ENCODE assay signal across 7 cellular contexts in the genomic region with DNA sequence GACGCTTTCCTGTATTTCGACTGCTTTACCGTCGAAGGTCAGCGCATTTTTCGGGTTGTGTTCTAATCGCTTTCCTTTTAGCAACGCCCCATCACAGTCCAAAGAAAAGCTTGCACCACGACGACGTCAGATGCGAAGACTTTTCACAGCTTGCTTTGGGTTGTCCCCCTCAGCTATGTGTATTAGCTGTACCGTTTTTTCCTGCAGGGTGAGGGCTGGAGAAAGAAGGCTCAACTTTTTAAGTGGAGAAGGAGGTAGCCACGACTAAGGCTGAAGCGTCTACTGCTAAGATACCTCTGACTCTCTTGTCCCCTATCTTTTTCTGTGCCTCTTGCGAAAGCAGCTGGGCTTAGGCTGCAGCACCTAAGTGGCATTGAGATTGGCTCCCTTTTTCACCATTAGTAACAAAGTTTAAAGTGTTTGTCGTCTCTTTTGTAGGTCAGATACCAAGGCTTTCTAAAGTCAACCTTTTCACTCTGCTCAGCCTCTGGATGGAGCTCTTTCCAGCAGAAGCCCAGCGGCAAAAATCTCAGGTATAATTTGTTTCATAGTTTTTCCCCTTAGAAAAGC. TPM values are rescaled to one million over a fixed set of nuclear protein-coding genes. Genes with fewer than 3 reads are reported as not detected.
DNase-seq lines count a peak whose midpoint lies in the region; ATAC-seq, FAIRE-seq and TF ChIP-seq lines count a peak whose summit lies in the region.

No MANE protein-coding gene starts in this region.

- peaks cover 27% of the 10 kb centered on the region for H3K36me3 ChIP-seq in RWPE2 (ENCODE audit: low read depth)
- H3K36me3 ChIP-seq in effector memory CD4-positive, alpha-beta T cell (ENCODE audit: control insufficient read depth, insufficient read depth, low read length), result no peaks in the 10 kb centered on the region

- H3K4me1 ChIP-seq in RWPE2 (ENCODE audit: insufficient read depth, poor library complexity, severe bottlenecking), result peaks cover 5% of the 10 kb centered on the region
- H3K4me1 ChIP-seq in effector memory CD4-positive, alpha-beta T cell (ENCODE audit: control insufficient read depth, insufficient read depth, low read length, poor library complexity, severe bottlenecking), result peaks cover 4% of the 10 kb centered on the region

- H3K27me3 ChIP-seq in RWPE2 (ENCODE audit: insufficient read depth, poor library complexity, severe bottlenecking), result no peaks in the 10 kb centered on the region
- H3K27me3 ChIP-seq in effector memory CD4-positive, alpha-beta T cell (replicated peaks; ENCODE audit: control insufficient read depth, insufficient read depth, low read length, poor library complexity, severe bottlenecking), result no peaks in the 10 kb centered on the region

- TF ChIP-seq CTCF in GM12864 (IDR thresholded peaks at IDR 0.05; ENCODE audit: low read depth, low read length, missing control alignments) (peak; percentile 30), RWPE2 (IDR thresholded peaks at IDR 0.05; ENCODE audit: poor library complexity, severe bottlenecking) (peak; percentile 32), mesothelial cell of epicardium (IDR thresholded peaks at IDR 0.05; ENCODE audit: unreplicated experiment) (no peak)

- H3K4me3 ChIP-seq in GM12864 (ENCODE audit: low read depth, low read length), result peak overlapping the region; percentile 94
- peak overlapping the region; percentile 60 for H3K4me3 ChIP-seq in RWPE2 (ENCODE audit: severe bottlenecking)
- H3K4me3 ChIP-seq in effector memory CD4-positive, alpha-beta T cell (ENCODE audit: insufficient read depth, low read depth, low read length, poor library complexity, severe bottlenecking), result peak overlapping the region; percentile 68

- peaks cover 2% of the 10 kb centered on the region for H3K36me3 Mint-ChIP-seq in mesothelial cell of epicardium

- peaks cover 17% of the 10 kb centered on the region for H3K4me1 Mint-ChIP-seq in mesothelial cell of epicardium

- FAIRE-seq in urothelium cell line (lab: Jason Lieb, UNC), result no peak

- no peaks in the 10 kb centered on the region for H3K9me3 ChIP-seq in RWPE2 (ENCODE audit: severe bottlenecking)
- no peaks in the 10 kb centered on the region for H3K9me3 ChIP-seq in effector memory CD4-positive, alpha-beta T cell (ENCODE audit: control insufficient read depth, low read length)

- 0 out of 3 replicates have a peak, but pooled peaks have one; percentile 5 for ATAC-seq in RWPE2 (ENCODE audit: low read depth)

- POLR2A ChIA-PET in HEK293T (lab: Yijun Ruan, JAX), result interaction anchor here (0.6 to 2.3 kb wide), 7 partner anchors 11 to 121 kb away, joined by 3 to 15 read pairs (median 4); no protein-coding TSS in a partner anchor

- CTCF ChIA-PET in HEK293T (lab: Yijun Ruan, JAX), result interaction anchor here (0.6 to 1.0 kb wide), 2 partner anchors 17 to 23 kb away, joined by 3 read pairs; no protein-coding TSS in a partner anchor

- H3K27ac Mint-ChIP-seq in mesothelial cell of epicardium, result peak overlapping the region; percentile 96

- H3K9me3 Mint-ChIP-seq in mesothelial cell of epicardium, result no peaks in the 10 kb centered on the region

- H3K27me3 Mint-ChIP-seq in mesothelial cell of epicardium (ENCODE audit: low read depth), result peaks cover 17% of the 10 kb centered on the region

- H3K4me3 Mint-ChIP-seq in mesothelial cell of epicardium, result peak overlapping the region; percentile 94

- peak overlapping the region; percentile 37 for H3K27ac ChIP-seq in RWPE2 (ENCODE audit: poor library complexity, severe bottlenecking)
- peak overlapping the region; percentile 62 for H3K27ac ChIP-seq in effector memory CD4-positive, alpha-beta T cell (ENCODE audit: insufficient read depth, low read length, poor library complexity, severe bottlenecking)

- DNase-seq in GM12864 (ENCODE audit: low read depth), result no peak
- DNase-seq in HEK293T (ENCODE audit: extremely low spot score), result peak; percentile 15
- no peak for DNase-seq in RWPE2 (ENCODE audit: low spot score)
- DNase-seq in effector memory CD4-positive, alpha-beta T cell, result no peak
- DNase-seq in mesothelial cell of epicardium (ENCODE audit: low spot score in 2 of 2, unreplicated experiment in 2 of 2), result peak in 1 of 2 experiments; percentile 38
- peak; percentile 5 for DNase-seq in urothelium cell line (ENCODE audit: low spot score)
- DNase-seq in NCI-H2107 (lab: John Stamatoyannopoulos, UW), result no peak

TF ChIP-seq in HEK293T, 16 proteins besides CTCF, POLR2A, EP300 and RAD21:
- TF ChIP-seq L3MBTL2 (conservative IDR thresholded peaks at IDR 0.05) (peak; percentile 65), LEF1 (IDR thresholded peaks at IDR 0.05; ENCODE audit: borderline replicate concordance) (no peak), SUZ12 (IDR thresholded peaks at IDR 0.05) (no peak), BHLHE40 (IDR thresholded peaks at IDR 0.05; ENCODE audit: borderline replicate concordance) (no peak), HDGF (IDR thresholded peaks at IDR 0.05; ENCODE audit: borderline replicate concordance) (no peak)
- TF ChIP-seq, protein P1, sequence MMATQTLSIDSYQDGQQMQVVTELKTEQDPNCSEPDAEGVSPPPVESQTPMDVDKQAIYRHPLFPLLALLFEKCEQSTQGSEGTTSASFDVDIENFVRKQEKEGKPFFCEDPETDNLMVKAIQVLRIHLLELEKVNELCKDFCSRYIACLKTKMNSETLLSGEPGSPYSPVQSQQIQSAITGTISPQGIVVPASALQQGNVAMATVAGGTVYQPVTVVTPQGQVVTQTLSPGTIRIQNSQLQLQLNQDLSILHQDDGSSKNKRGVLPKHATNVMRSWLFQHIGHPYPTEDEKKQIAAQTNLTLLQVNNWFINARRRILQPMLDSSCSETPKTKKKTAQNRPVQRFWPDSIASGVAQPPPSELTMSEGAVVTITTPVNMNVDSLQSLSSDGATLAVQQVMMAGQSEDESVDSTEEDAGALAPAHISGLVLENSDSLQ (IDR thresholded peaks at IDR 0.05), result no peak

RNA-seq across cellular contexts. Expression of a gene that starts 0.8 kb away (rescaled TPM):
- total RNA-seq in mesothelial cell of epicardium, result 9.2 to 11.7 TPM (median 10.4 TPM) in 3 replicates

RNA-seq across cellular contexts. Expression of a gene that starts 28.4 kb away (rescaled TPM):
- total RNA-seq in mesothelial cell of epicardium, result 0.18 TPM in 1 of 3 replicates, not detected in the others

Comparison
In these comparisons a context has a peak if more than half of its experiments do, and no peak if none do; other contexts are left out.
1. DNase-seq: peak in HEK293T (single experiment) and urothelium cell line (single experiment); none in GM12864 (single experiment), RWPE2 (single experiment), effector memory CD4-positive, alpha-beta T cell (0 of 3) and NCI-H2107 (single experiment).
2. Peak in every context shown above with its lines, with median percentiles within 50 percentile points of each other: H3K4me3 ChIP-seq.